14 cellular contexts compared by ENCODE assay signal in the genomic region with DNA sequence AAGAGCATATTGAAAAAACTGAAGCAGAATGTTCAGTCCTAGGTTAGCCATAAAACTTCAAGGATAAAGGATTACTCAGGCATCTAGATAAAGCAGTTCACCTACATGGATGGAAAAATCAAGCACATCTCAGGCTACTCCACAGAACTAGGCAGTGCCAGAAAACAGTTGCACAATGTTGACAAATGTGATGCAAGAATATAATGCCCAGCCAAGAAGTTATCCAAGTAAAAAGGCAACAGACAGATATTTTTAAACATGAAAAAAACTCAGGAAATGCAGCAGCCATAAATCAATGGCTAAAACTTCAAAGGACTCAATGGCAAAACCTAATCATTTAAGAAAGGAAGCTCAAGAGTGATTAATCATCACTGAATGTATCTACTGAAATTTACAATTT.
DNase-seq lines count a peak whose midpoint lies in the region; ATAC-seq and TF ChIP-seq lines count a peak whose summit lies in the region.
"Had no signal": no experiment of that assay in that cellular context is flagged by ENCODE, and none has a peak within 500 bp of the region (broad histone marks: within the 10 kb centered on the region; RNA-seq: fewer than 3 reads in every experiment).

No MANE protein-coding gene starts in this region.

- H3K4me3 ChIP-seq in RWPE2 (ENCODE audit: severe bottlenecking) = no peak overlapping the region
- no peak overlapping the region for H3K4me3 ChIP-seq in foreskin fibroblast (ENCODE audit: low read depth in 1 of 2, low read length in 2 of 2)
- no peak overlapping the region for H3K4me3 ChIP-seq in gastrocnemius medialis
- no peak overlapping the region for H3K4me3 ChIP-seq in ovary
- H3K4me3 ChIP-seq: SJCRH30 had no signal

- H3K36me3 ChIP-seq in RWPE2 (ENCODE audit: low read depth) = no peaks in the 10 kb centered on the region
- H3K36me3 ChIP-seq in gastrocnemius medialis = no peaks in the 10 kb centered on the region
- no peaks in the 10 kb centered on the region for H3K36me3 ChIP-seq in ovary
- H3K36me3 ChIP-seq: SJCRH30 had no signal

- H3K27me3 ChIP-seq in RWPE2 (ENCODE audit: insufficient read depth, poor library complexity, severe bottlenecking) (no peaks in the 10 kb centered on the region), gastrocnemius medialis (no peaks in the 10 kb centered on the region), ovary (peaks cover 5% of the 10 kb centered on the region)
- H3K27me3 ChIP-seq: SJCRH30 had no signal

- H3K9me3 Mint-ChIP-seq in chondrocyte (ENCODE audit: low read depth) = no peaks in the 10 kb centered on the region
- H3K9me3 Mint-ChIP-seq: activated naive CD8-positive, alpha-beta T cell treated with anti-CD3 and anti-CD28 coated beads, Interleukin-2, amount 10 ng/mL, durations not matched to agents 7 days and 5 days had no signal

- intact Hi-C loops in gastrocnemius medialis (cut with DNase I; ENCODE audit: low total_unique reads) = no loop called here
- intact Hi-C loops in ovary (cut with DNase I) = no loop called here

- H3K4me3 Mint-ChIP-seq in chondrocyte (ENCODE audit: unreplicated experiment) = no peak overlapping the region
- H3K4me3 Mint-ChIP-seq: activated naive CD8-positive, alpha-beta T cell treated with anti-CD3 and anti-CD28 coated beads, Interleukin-2, amount 10 ng/mL, durations not matched to agents 7 days and 5 days had no signal

- H3K27ac Mint-ChIP-seq in chondrocyte (ENCODE audit: unreplicated experiment) = no peak overlapping the region
- H3K27ac Mint-ChIP-seq: activated naive CD8-positive, alpha-beta T cell treated with anti-CD3 and anti-CD28 coated beads, Interleukin-2, amount 10 ng/mL, durations not matched to agents 7 days and 5 days had no signal

- H3K27ac ChIP-seq in RWPE2 (ENCODE audit: poor library complexity, severe bottlenecking) = no peak overlapping the region
- H3K27ac ChIP-seq in gastrocnemius medialis = no peak overlapping the region
- H3K27ac ChIP-seq in ovary = no peak overlapping the region
- H3K27ac ChIP-seq: SJCRH30 had no signal

- H3K4me1 ChIP-seq in RWPE2 (ENCODE audit: insufficient read depth, poor library complexity, severe bottlenecking) (peaks cover 5% of the 10 kb centered on the region), gastrocnemius medialis (peaks cover 0 to 8% of the 10 kb centered on the region in 2 donors), ovary (ENCODE audit: insufficient read depth) (no peaks in the 10 kb centered on the region)
- H3K4me1 ChIP-seq: SJCRH30 had no signal

- in situ Hi-C loops in gastrocnemius medialis (cut with MboI; ENCODE audit: low sequenced_read_pairs in 4 of 4) = no loop called here

- peaks cover 6% of the 10 kb centered on the region for H3K27me3 Mint-ChIP-seq in chondrocyte (ENCODE audit: low read depth)
- H3K27me3 Mint-ChIP-seq: activated naive CD8-positive, alpha-beta T cell treated with anti-CD3 and anti-CD28 coated beads, Interleukin-2, amount 10 ng/mL, durations not matched to agents 7 days and 5 days had no signal

- H3K4me1 Mint-ChIP-seq in chondrocyte (ENCODE audit: low read depth) = no peaks in the 10 kb centered on the region
- H3K4me1 Mint-ChIP-seq: activated naive CD8-positive, alpha-beta T cell treated with anti-CD3 and anti-CD28 coated beads, Interleukin-2, amount 10 ng/mL, durations not matched to agents 7 days and 5 days had no signal

- TF ChIP-seq POLR2A in gastrocnemius medialis (IDR thresholded peaks at IDR 0.05) (no peak), ovary (IDR thresholded peaks at IDR 0.05) (no peak)

- DNase-seq in HCEC 1CT = peak; percentile 28
- no peak for DNase-seq in RWPE2 (ENCODE audit: low spot score)
- DNase-seq in foreskin fibroblast = peak; percentile 77 to 80
- peak in 1 of 2 donors; percentile 13 for DNase-seq in gastrocnemius medialis
- no peak for DNase-seq in iPS-NIHi7 (ENCODE audit: extremely low spot score)
- DNase-seq in NCI-H2171 treated with DMSO at 0.1 percent for 48 hours (lab: John Stamatoyannopoulos, UW) = no peak
- no peak for DNase-seq in ovary
- DNase-seq in chondrocyte (ENCODE audit: low spot score) = no peak
- DNase-seq: activated CD4-positive, alpha-beta T cell treated with anti-CD3 and anti-CD28 coated beads, Interleukin-2, amount 50 U/mL, for 1 hour; activated naive CD8-positive, alpha-beta T cell treated with anti-CD3 and anti-CD28 coated beads, Interleukin-2, amount 10 ng/mL, durations not matched to agents 7 days and 5 days; GOT3; midbrain; NCI-H1930; SJCRH30 had no signal

- no peak for TF ChIP-seq EP300 in ovary (IDR thresholded peaks at IDR 0.05)

- no peaks in the 10 kb centered on the region for H3K9me3 ChIP-seq in RWPE2 (ENCODE audit: severe bottlenecking)
- H3K9me3 ChIP-seq in gastrocnemius medialis = no peaks in the 10 kb centered on the region
- H3K9me3 ChIP-seq in ovary = no peaks in the 10 kb centered on the region
- H3K9me3 ChIP-seq: SJCRH30 had no signal

- H3K36me3 Mint-ChIP-seq in chondrocyte (ENCODE audit: low read depth) = no peaks in the 10 kb centered on the region
- H3K36me3 Mint-ChIP-seq: activated naive CD8-positive, alpha-beta T cell treated with anti-CD3 and anti-CD28 coated beads, Interleukin-2, amount 10 ng/mL, durations not matched to agents 7 days and 5 days had no signal

- TF ChIP-seq CTCF in RWPE2 (IDR thresholded peaks at IDR 0.05; ENCODE audit: poor library complexity, severe bottlenecking) = no peak
- no peak for TF ChIP-seq CTCF in foreskin fibroblast (IDR thresholded peaks at IDR 0.05; ENCODE audit: low read depth, low read length)
- TF ChIP-seq CTCF in gastrocnemius medialis (IDR thresholded peaks at IDR 0.05 in 4 of 5, conservative IDR thresholded peaks at IDR 0.05 in 1 of 5) = no peak
- no peak for TF ChIP-seq CTCF in ovary (IDR thresholded peaks at IDR 0.05)
- TF ChIP-seq CTCF in chondrocyte (IDR thresholded peaks at IDR 0.05) = no peak

- ATAC-seq in RWPE2 (ENCODE audit: low read depth) (peak; percentile 57), gastrocnemius medialis (peak; percentile 83 to 84)

Comparison
In these comparisons a context has a peak if more than half of its experiments do, and no peak if none do; other contexts are left out.
1. DNase-seq: peak in HCEC 1CT (single experiment) and foreskin fibroblast (2 of 2); none in RWPE2 (single experiment), iPS-NIHi7 (single experiment), NCI-H2171 treated with DMSO at 0.1 percent for 48 hours (single experiment), ovary (0 of 5) and chondrocyte (single experiment).